ENCODE assay signal across 10 cellular contexts in genomic region chr15:80105193-80105984, GRCh38. TPM values are rescaled to one million over a fixed set of nuclear protein-coding genes. Genes with fewer than 3 reads are reported as not detected.
DNase-seq lines count a peak whose midpoint lies in the region; TF ChIP-seq lines count a peak whose summit lies in the region.
"Had no signal": no experiment of that assay in that cellular context is flagged by ENCODE, and none has a peak within 500 bp of the region (broad histone marks: within the 10 kb centered on the region; RNA-seq: fewer than 3 reads in every experiment).

No MANE protein-coding gene starts in this region.

- H3K9me3 Mint-ChIP-seq in CD4-positive, alpha-beta memory T cell, result no peaks in the 10 kb centered on the region
- H3K9me3 Mint-ChIP-seq: CD8-positive, alpha-beta memory T cell; T-helper 2 cell treated with Interferon-gamma antibody and Interleukin-4, amounts not matched to agents 5 μg/mL and 100 μg/mL, for 36 hours had no signal

- H3K4me3 ChIP-seq in SK-N-SH (ENCODE audit: low read depth in 2 of 2, low read length in 1 of 2) (no peak overlapping the region), fibroblast of the aortic adventitia (ENCODE audit: low read depth, low read length) (no peak overlapping the region)
- H3K4me3 ChIP-seq in CD4-positive, alpha-beta memory T cell (ENCODE audit: low read length in 2 of 2), result no peak overlapping the region
- H3K4me3 ChIP-seq in effector memory CD4-positive, alpha-beta T cell (ENCODE audit: insufficient read depth, low read depth, low read length, poor library complexity, severe bottlenecking), result no peak overlapping the region

- CTCF ChIA-PET in SK-N-SH (lab: Yijun Ruan, JAX), result interaction anchor here (1.2 to 2.3 kb wide), 2 partner anchors 12 to 18 kb away, joined by 3 to 7 read pairs; no protein-coding TSS in a partner anchor
- CTCF ChIA-PET in CD4-positive, alpha-beta memory T cell (lab: Charles Lee; ENCODE audit: partially characterized antibody), result interaction anchor here (0.6 kb wide), 1 partner anchor 14 kb away, joined by 4 read pairs; no protein-coding TSS in a partner anchor

- TF ChIP-seq CTCF in SK-N-SH (IDR thresholded peaks at IDR 0.05), result no peak
- TF ChIP-seq CTCF in fibroblast of the aortic adventitia (IDR thresholded peaks at IDR 0.05; ENCODE audit: insufficient read depth, low read length), result no peak

- WGBS in SK-N-SH (ENCODE audit: low lambda C conversion rate), result 57% methylated on average over 4 of the region's 4 CpGs

- H3K27ac Mint-ChIP-seq in CD4-positive, alpha-beta memory T cell, result no peak overlapping the region
- H3K27ac Mint-ChIP-seq: T-helper 2 cell treated with Interferon-gamma antibody and Interleukin-4, amounts not matched to agents 5 μg/mL and 100 μg/mL, for 36 hours had no signal

- no peaks in the 10 kb centered on the region for H3K9me3 ChIP-seq in SK-N-SH
- H3K9me3 ChIP-seq in CD4-positive, alpha-beta memory T cell (ENCODE audit: control insufficient read depth in 1 of 2, low read length in 2 of 2), result no peaks in the 10 kb centered on the region
- no peaks in the 10 kb centered on the region for H3K9me3 ChIP-seq in effector memory CD4-positive, alpha-beta T cell (ENCODE audit: control insufficient read depth, low read length)

- peaks cover 0 to 15% of the 10 kb centered on the region in 2 experiments; a peak in 1 of 4 replicates for H3K4me1 ChIP-seq in SK-N-SH (ENCODE audit: control insufficient read depth in 1 of 2, insufficient read depth in 2 of 2, low read depth in 1 of 2, low read length in 1 of 2)
- H3K4me1 ChIP-seq in CD4-positive, alpha-beta memory T cell (ENCODE audit: insufficient read depth, low read length), result peaks cover 13% of the 10 kb centered on the region
- no peaks in the 10 kb centered on the region for H3K4me1 ChIP-seq in effector memory CD4-positive, alpha-beta T cell (ENCODE audit: control insufficient read depth, insufficient read depth, low read length, poor library complexity, severe bottlenecking)

- H3F3A ChIP-seq in SK-N-SH (replicated peaks; ENCODE audit: insufficient read depth), result peaks cover 20% of the 10 kb centered on the region

- no peak overlapping the region for H2AFZ ChIP-seq in SK-N-SH (ENCODE audit: low read depth)

- H3K4me1 Mint-ChIP-seq in CD4-positive, alpha-beta memory T cell, result peaks cover 32 to 54% (median 34%) of the 10 kb centered on the region in 4 donors

- peaks cover 24% of the 10 kb centered on the region for H4K20me1 ChIP-seq in SK-N-SH (ENCODE audit: insufficient read depth)

- no peaks in the 10 kb centered on the region for H3K27me3 Mint-ChIP-seq in CD4-positive, alpha-beta memory T cell
- H3K27me3 Mint-ChIP-seq: CD8-positive, alpha-beta memory T cell had no signal

- no peaks in the 10 kb centered on the region for H3K9me2 ChIP-seq in SK-N-SH

- peak overlapping the region in 1 of 8 donors; percentile 17 for H3K4me3 Mint-ChIP-seq in CD4-positive, alpha-beta memory T cell
- H3K4me3 Mint-ChIP-seq: T-helper 2 cell treated with Interferon-gamma antibody and Interleukin-4, amounts not matched to agents 5 μg/mL and 100 μg/mL, for 36 hours had no signal

- peaks cover 12% of the 10 kb centered on the region in 2 donors for H3K36me3 Mint-ChIP-seq in CD4-positive, alpha-beta memory T cell

- peak overlapping the region in 1 of 2 experiments; percentile 63; a peak in 2 of 4 replicates for H3K27ac ChIP-seq in SK-N-SH (ENCODE audit: low read depth in 2 of 2, low read length in 1 of 2)
- H3K27ac ChIP-seq in CD4-positive, alpha-beta memory T cell (ENCODE audit: low read depth, low read length), result no peak overlapping the region
- no peak overlapping the region for H3K27ac ChIP-seq in effector memory CD4-positive, alpha-beta T cell (ENCODE audit: insufficient read depth, low read length, poor library complexity, severe bottlenecking)

- POLR2A ChIA-PET in SK-N-SH (lab: Yijun Ruan, JAX), result no interaction called here
- POLR2A ChIA-PET in CD4-positive, alpha-beta memory T cell (lab: Charles Lee; ENCODE audit: partially characterized antibody), result no interaction called here

- TF ChIP-seq EP300 in SK-N-SH (IDR thresholded peaks at IDR 0.05; ENCODE audit: borderline replicate concordance in 1 of 2, low read depth in 1 of 2, low read length in 1 of 2), result no peak; a peak in 1 of 4 replicates

- DNase-seq in AG08396 (ENCODE audit: low spot score) (peak; percentile 9), H4 (ENCODE audit: low spot score) (peak; percentile 40), SK-N-SH (no peak), fibroblast of the aortic adventitia (ENCODE audit: low read depth) (peak; percentile 65), SIG-M5 (lab: John Stamatoyannopoulos, UW) (no peak), COLO829 (ENCODE audit: low spot score) (no peak)
- DNase-seq in CD4-positive, alpha-beta memory T cell, result no peak
- no peak for DNase-seq in effector memory CD4-positive, alpha-beta T cell
- DNase-seq: CD8-positive, alpha-beta memory T cell had no signal

- H3K79me2 ChIP-seq in SK-N-SH (ENCODE audit: insufficient read depth), result peaks cover 64% of the 10 kb centered on the region; the same call in 1 of the 2 replicates

- peak overlapping the region; percentile 26 for H3K4me2 ChIP-seq in SK-N-SH

- peaks cover 0 to 7% of the 10 kb centered on the region in 2 experiments for H3K36me3 ChIP-seq in SK-N-SH (replicated peaks in 1 of 2; ENCODE audit: control insufficient read depth in 1 of 2, insufficient read depth in 2 of 2, low read length in 1 of 2)
- H3K36me3 ChIP-seq in CD4-positive, alpha-beta memory T cell (ENCODE audit: insufficient read depth, low read length), result no peaks in the 10 kb centered on the region
- H3K36me3 ChIP-seq in effector memory CD4-positive, alpha-beta T cell (ENCODE audit: control insufficient read depth, insufficient read depth, low read length), result no peaks in the 10 kb centered on the region

- no peaks in the 10 kb centered on the region for H3K27me3 ChIP-seq in SK-N-SH (ENCODE audit: insufficient read depth)
- H3K27me3 ChIP-seq in CD4-positive, alpha-beta memory T cell (ENCODE audit: insufficient read depth, low read length), result no peaks in the 10 kb centered on the region
- no peaks in the 10 kb centered on the region for H3K27me3 ChIP-seq in effector memory CD4-positive, alpha-beta T cell (replicated peaks; ENCODE audit: control insufficient read depth, insufficient read depth, low read length, poor library complexity, severe bottlenecking)

- no peak for TF ChIP-seq RAD21 in SK-N-SH (IDR thresholded peaks at IDR 0.05; ENCODE audit: low read length)

- no peak overlapping the region for H3K9ac ChIP-seq in SK-N-SH

- intact Hi-C loops in CD4-positive, alpha-beta memory T cell (cut with micrococcal nuclease), result no loop called here

TF ChIP-seq in SK-N-SH, 30 proteins besides CTCF, POLR2A, EP300 and RAD21 (continues in another document):
- peak; percentile 24; the same call in 1 of the 2 replicates for TF ChIP-seq TCF12 (IDR thresholded peaks at IDR 0.05)
- no peak; the same call in 1 of the 2 replicates for TF ChIP-seq PBX3 (IDR thresholded peaks at IDR 0.05)
- no peak for TF ChIP-seq MEF2A (IDR thresholded peaks at IDR 0.05; ENCODE audit: borderline replicate concordance, low read depth)
- TF ChIP-seq YY1 (IDR thresholded peaks at IDR 0.05; ENCODE audit: low read depth), result 0 out of 2 replicates have a peak, but pooled peaks have one; percentile 24
- TF ChIP-seq SIN3A (IDR thresholded peaks at IDR 0.05; ENCODE audit: borderline replicate concordance, low read depth, low read length), result no peak
- no peak for TF ChIP-seq USF1 (IDR thresholded peaks at IDR 0.05; ENCODE audit: borderline replicate concordance, low read depth)
- no peak for TF ChIP-seq CHD2 (IDR thresholded peaks at IDR 0.05; ENCODE audit: low read length, partially characterized antibody)
- TF ChIP-seq EZH2phosphoT487 (IDR thresholded peaks at IDR 0.05; ENCODE audit: borderline replicate concordance, low read depth), result no peak
- TF ChIP-seq ELF1 (IDR thresholded peaks at IDR 0.05), result no peak
- no peak for TF ChIP-seq GATA2 (CRISPR knock-in tag; IDR thresholded peaks at IDR 0.05)
- no peak for TF ChIP-seq RCOR1 (IDR thresholded peaks at IDR 0.05; ENCODE audit: low read length)
- TF ChIP-seq RXRA (IDR thresholded peaks at IDR 0.05; ENCODE audit: borderline replicate concordance, low read depth), result no peak
- TF ChIP-seq JUND (IDR thresholded peaks at IDR 0.05), result peak; percentile 58
- TF ChIP-seq MXI1 (IDR thresholded peaks at IDR 0.05; ENCODE audit: low read depth, low read length), result no peak
- no peak for TF ChIP-seq SMC3 (IDR thresholded peaks at IDR 0.05; ENCODE audit: low read depth, low read length)

RNA-seq across cellular contexts. Expression of gene ZFAND6, which starts 45.9 kb away (rescaled TPM):
- 140 and 179 TPM in 2 replicates for total RNA-seq in H4 (2014; rRNA removed; shearing (Covaris generic))
- polyA plus RNA-seq in SK-N-SH (2012; rRNA removed), result 90.1 and 114 TPM in 2 replicates
- polyA plus RNA-seq in SK-N-SH (2012; cell fraction: cytosol; rRNA removed), result 102 and 118 TPM in 2 replicates
- polyA plus RNA-seq in SK-N-SH (2012; cell fraction: nucleus; rRNA removed), result 25.1 and 65.9 TPM in 2 replicates
- total RNA-seq in fibroblast of the aortic adventitia (ENCODE audit: low replicate concordance), result 27.2 and 125 TPM in 2 replicates
- 10 to 100 TPM; 58.3 to 60.9 TPM for total RNA-seq in CD4-positive, alpha-beta memory T cell
- 100 to 1,000 TPM; 104 to 139 TPM for polyA plus RNA-seq in CD4-positive, alpha-beta memory T cell

RNA-seq across cellular contexts. Expression of gene FAH, which starts 47.4 kb away (rescaled TPM):
- total RNA-seq in H4 (2014; rRNA removed; shearing (Covaris generic)), result 50.3 and 56.6 TPM in 2 replicates
- polyA plus RNA-seq in SK-N-SH (2012; rRNA removed), result 34.9 and 36.9 TPM in 2 replicates
- 24.4 and 27.8 TPM in 2 replicates for polyA plus RNA-seq in SK-N-SH (2012; cell fraction: cytosol; rRNA removed)
- 64.1 and 93.9 TPM in 2 replicates for polyA plus RNA-seq in SK-N-SH (2012; cell fraction: nucleus; rRNA removed)
- 28.9 and 38.1 TPM in 2 replicates for total RNA-seq in fibroblast of the aortic adventitia (ENCODE audit: low replicate concordance)
- total RNA-seq in CD4-positive, alpha-beta memory T cell, result 1 to 10 TPM; 7.2 TPM
- 1 to 10 TPM; 6.2 to 8.9 TPM for polyA plus RNA-seq in CD4-positive, alpha-beta memory T cell

Comparison
In these comparisons a context has a peak if more than half of its experiments do, and no peak if none do; other contexts are left out.
1. DNase-seq: peak in AG08396 (single experiment), H4 (single experiment) and fibroblast of the aortic adventitia (single experiment); none in SK-N-SH (single experiment), SIG-M5 (single experiment), COLO829 (single experiment), CD4-positive, alpha-beta memory T cell (0 of 5) and effector memory CD4-positive, alpha-beta T cell (0 of 3).